18 cellular contexts compared by ENCODE assay signal in the genomic region with DNA sequence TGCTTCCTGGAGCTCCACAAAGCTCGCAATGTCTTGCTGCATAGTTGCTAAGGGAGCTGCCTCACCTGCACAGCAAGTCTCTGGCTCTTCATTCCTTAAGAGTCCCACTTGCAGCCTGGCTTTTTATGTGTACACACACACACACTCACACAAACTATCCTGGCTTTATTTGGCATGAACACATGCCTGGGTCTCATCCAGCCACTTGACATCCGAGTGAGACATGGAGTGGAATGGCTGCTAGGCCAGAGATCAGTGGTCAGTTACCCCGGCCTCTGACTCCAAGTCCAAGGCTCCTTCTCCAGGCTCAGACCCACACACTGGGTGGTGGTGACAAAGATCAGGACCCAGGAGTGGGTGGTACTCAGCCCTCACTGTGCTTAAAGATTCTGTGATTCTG. TPM values are rescaled to one million over a fixed set of nuclear protein-coding genes. Genes with fewer than 3 reads are reported as not detected.
DNase-seq lines count a peak whose midpoint lies in the region; ATAC-seq, FAIRE-seq and TF ChIP-seq lines count a peak whose summit lies in the region.
"Had no signal": no experiment of that assay in that cellular context is flagged by ENCODE, and none has a peak within 500 bp of the region (broad histone marks: within the 10 kb centered on the region; RNA-seq: fewer than 3 reads in every experiment).

No MANE protein-coding gene starts in this region.

- H3K79me2 ChIP-seq in HepG2 (ENCODE audit: insufficient read depth, low read length) (no peaks in the 10 kb centered on the region), OCI-LY7 (ENCODE audit: insufficient read depth, low read depth, low read length) (no peaks in the 10 kb centered on the region)

- H3K4me2 ChIP-seq in HepG2 (ENCODE audit: low read depth, low read length) (no peak overlapping the region), OCI-LY7 (ENCODE audit: low read length) (no peak overlapping the region)
- H3K4me2 ChIP-seq: A549, BLaER1 had no signal

- CTCF ChIA-PET in HepG2 (lab: Yijun Ruan, JAX; ENCODE audit: low intra/inter-chr PET ratio, low total read pairs) (no interaction called here), OCI-LY7 (lab: Charles Lee; ENCODE audit: unreplicated experiment) (no interaction called here)

- TF ChIP-seq CTCF in HepG2 (CRISPR knock-in tag; IDR thresholded peaks at IDR 0.05): no peak
- TF ChIP-seq CTCF in psoas muscle (IDR thresholded peaks at IDR 0.05): no peak
- no peak for TF ChIP-seq CTCF in OCI-LY7 (conservative IDR thresholded peaks at IDR 0.05; ENCODE audit: low read length)

- 100% methylated on average over 2 of the region's 3 CpGs for WGBS in HepG2 (ENCODE audit: low lambda C conversion rate)
- WGBS in psoas muscle, 3 donors: 47 to 77% (median 53%) methylated on average over 3 of the region's 3 CpGs

- in situ Hi-C loops in HepG2 (cut with HindIII; ENCODE audit: extremely low pct_ligation_motif_present, low pct_unique_long_range_greater_than_20kb): no loop called here

- TF ChIP-seq EP300 in HepG2 (IDR thresholded peaks at IDR 0.05; ENCODE audit: low read depth in 2 of 2, low read length in 2 of 2) (no peak), HepG2 (CRISPR knock-in tag; IDR thresholded peaks at IDR 0.05; ENCODE audit: borderline replicate concordance) (no peak)

- no peak overlapping the region for H3K27ac ChIP-seq in HepG2 (ENCODE audit: extremely low read length, insufficient read depth, low read length)
- H3K27ac ChIP-seq in psoas muscle: no peak overlapping the region
- no peak overlapping the region for H3K27ac ChIP-seq in OCI-LY7 (ENCODE audit: low read depth, low read length, poor library complexity, severe bottlenecking)
- H3K27ac ChIP-seq: 22Rv1, A549, BLaER1 had no signal

- intact Hi-C loops in Right ventricle myocardium inferior (cut with DNase I) (no loop called here), left cardiac atrium (cut with DNase I) (no loop called here), HepG2 (cut with micrococcal nuclease; ENCODE audit: unreplicated experiment) (no loop called here), psoas muscle (cut with DNase I) (loop anchor here in 1 of 2 donors (10.0 kb wide), 1 partner anchor 45 kb away; no protein-coding TSS in a partner anchor), OCI-LY7 (cut with micrococcal nuclease; ENCODE audit: unreplicated experiment) (no loop called here)

- no peaks in the 10 kb centered on the region for H3K9me2 ChIP-seq in OCI-LY7 (ENCODE audit: insufficient read depth, low read length)

- ATAC-seq in Right ventricle myocardium inferior (peak; percentile 34), left cardiac atrium (no peak), HepG2 (no peak), psoas muscle (peak in 3 of 4 donors; percentile 17 to 36 (median 29)), GM18870 (IDR thresholded peaks at IDR 0.05; ENCODE audit: unreplicated experiment) (no peak), HG03175 (IDR thresholded peaks at IDR 0.05; ENCODE audit: unreplicated experiment) (no peak)
- ATAC-seq: A549; CD8-positive, alpha-beta T cell; HCT116 had no signal

- H3K27me3 ChIP-seq in HepG2 (ENCODE audit: control insufficient read depth in 1 of 2, insufficient read depth in 2 of 2, low read length in 2 of 2): no peaks in the 10 kb centered on the region
- H3K27me3 ChIP-seq in psoas muscle (ENCODE audit: insufficient read depth in 3 of 3, low read length in 2 of 3): no peaks in the 10 kb centered on the region
- H3K27me3 ChIP-seq: BLaER1 had no signal

- H3K9me3 ChIP-seq in HepG2 (ENCODE audit: low read length): peaks cover 5% of the 10 kb centered on the region; the same call in 1 of the 2 replicates
- H3K9me3 ChIP-seq in psoas muscle: peaks cover 17% of the 10 kb centered on the region
- H3K9me3 ChIP-seq in OCI-LY7 (ENCODE audit: low read length): no peaks in the 10 kb centered on the region
- H3K9me3 ChIP-seq: A549 had no signal

- POLR2A ChIA-PET in HepG2 (lab: Yijun Ruan, JAX) (no interaction called here), OCI-LY7 (lab: Charles Lee) (no interaction called here)

- no peak for TF ChIP-seq POLR2A in HepG2 (IDR thresholded peaks at IDR 0.05; ENCODE audit: insufficient read depth in 1 of 2, low read depth in 2 of 2, low read length in 2 of 2)

- no peak overlapping the region for H3K4me3 ChIP-seq in HepG2 (replicated peaks in 1 of 3; ENCODE audit: insufficient read depth in 1 of 3, low read depth in 2 of 3, low read length in 3 of 3)
- no peak overlapping the region for H3K4me3 ChIP-seq in psoas muscle
- H3K4me3 ChIP-seq in OCI-LY7 (ENCODE audit: low read depth, low read length, poor library complexity, severe bottlenecking): no peak overlapping the region
- H3K4me3 ChIP-seq: A549, BLaER1 had no signal

- BruUV-seq in HepG2 (replicated peaks; lab: Mats Ljungman, UMichigan) (no TSS peak), OCI-LY7 (replicated peaks; lab: Mats Ljungman, UMichigan) (no TSS peak)

- no peak for FAIRE-seq in HepG2 (lab: Jason Lieb, UNC)
- FAIRE-seq: A549 had no signal

- H3K36me3 ChIP-seq in HepG2 (replicated peaks in 1 of 2; ENCODE audit: control insufficient read depth in 1 of 2, insufficient read depth in 2 of 2, low read length in 2 of 2) (peaks cover 13 to 36% of the 10 kb centered on the region in 2 experiments; a peak in 4 of 5 replicates), psoas muscle (ENCODE audit: insufficient read depth in 1 of 2, low read depth in 1 of 2) (peaks cover 0 to 47% of the 10 kb centered on the region in 2 donors), OCI-LY7 (ENCODE audit: insufficient read depth, low read length) (peaks cover 62% of the 10 kb centered on the region)

- H2AFZ ChIP-seq in HepG2 (ENCODE audit: low read length): no peak overlapping the region
- H2AFZ ChIP-seq in OCI-LY7 (ENCODE audit: low read length): no peak overlapping the region

- H4K20me1 ChIP-seq in HepG2 (ENCODE audit: insufficient read depth, low read length) (no peaks in the 10 kb centered on the region), OCI-LY7 (ENCODE audit: insufficient read depth, low read length) (no peaks in the 10 kb centered on the region)
- H4K20me1 ChIP-seq: BLaER1 had no signal

- no peak for DNase-seq in Right ventricle myocardium inferior (ENCODE audit: missing footprints)
- no peak for DNase-seq in left cardiac atrium
- no peak for DNase-seq in HepG2 (ENCODE audit: low spot score)
- DNase-seq in psoas muscle: no peak
- no peak for DNase-seq in OCI-LY7 (ENCODE audit: low spot score)
- DNase-seq: Calu3; CD8-positive, alpha-beta T cell; DMS79 treated with DMSO at 0.1 percent for 48 hours; GF-D8; GOT3; H7; HFFc6 had no signal

- no peaks in the 10 kb centered on the region for H3K4me1 ChIP-seq in HepG2 (ENCODE audit: insufficient read depth, low read length)
- no peaks in the 10 kb centered on the region for H3K4me1 ChIP-seq in psoas muscle
- no peaks in the 10 kb centered on the region for H3K4me1 ChIP-seq in OCI-LY7 (ENCODE audit: insufficient read depth, low read length, poor library complexity, severe bottlenecking)
- H3K4me1 ChIP-seq: A549, BLaER1 had no signal

- TF ChIP-seq RAD21 in HepG2 (CRISPR knock-in tag; IDR thresholded peaks at IDR 0.05): no peak

- no peak overlapping the region for H3K9ac ChIP-seq in HepG2 (ENCODE audit: insufficient read depth, low read depth, low read length)
- H3K9ac ChIP-seq: BLaER1 had no signal

TF ChIP-seq in HepG2, 621 proteins besides CTCF, POLR2A, EP300 and RAD21:
- TF ChIP-seq RBM22 (optimal IDR thresholded peaks at IDR 0.05; ENCODE audit: low read length) (peak; percentile 64), SMAD3 (CRISPR knock-in tag; IDR thresholded peaks at IDR 0.05) (no peak)

RNA-seq across cellular contexts. Expression of a gene that starts 37.9 kb away (rescaled TPM):
- 8.3 TPM for total RNA-seq in Right ventricle myocardium inferior
- 10 to 100 TPM; 16.0 to 20.5 TPM for total RNA-seq in left cardiac atrium
- total RNA-seq in HepG2 (2016; rRNA removed; fragmentation: Illumina TruSeq; extraction: Trizol): 7.1 and 8.1 TPM in 2 replicates
- 3.7 and 4.0 TPM in 2 replicates for total RNA-seq in HepG2 (2016; cell fraction: cytosol; rRNA removed; fragmentation: Illumina TruSeq; extraction: Trizol; ENCODE audit: low read depth)
- total RNA-seq in HepG2 (2016; cell fraction: insoluble cytoplasmic fraction; rRNA removed; fragmentation: Illumina TruSeq; extraction: Trizol): 6.0 and 8.1 TPM in 2 replicates
- total RNA-seq in HepG2 (2016; cell fraction: membrane; rRNA removed; fragmentation: Illumina TruSeq; extraction: Trizol): 3.6 and 3.8 TPM in 2 replicates
- total RNA-seq in HepG2 (2016; cell fraction: nucleus; rRNA removed; fragmentation: Illumina TruSeq; extraction: Trizol): 11.6 and 12.0 TPM in 2 replicates
- polyA plus RNA-seq in HepG2 (2011; rRNA removed): 10.9 and 13.5 TPM in 2 replicates
- polyA plus RNA-seq in HepG2 (2011; cell fraction: cytosol; rRNA removed): 7.2 and 8.1 TPM in 2 replicates
- polyA plus RNA-seq in HepG2 (2011; cell fraction: nucleus; rRNA removed): 25.5 and 30.8 TPM in 2 replicates
- 3.0 and 5.3 TPM in 2 replicates for polyA plus RNA-seq in HepG2 (2012)
- 0.87 and 1.2 TPM in 2 replicates for polyA plus RNA-seq in HepG2 (2016; cell fraction: cytosol; fragmentation: Illumina TruSeq; extraction: Trizol; ENCODE audit: low read depth)
- 4.8 and 5.4 TPM in 2 replicates for polyA plus RNA-seq in HepG2 (2016; cell fraction: insoluble cytoplasmic fraction; fragmentation: Illumina TruSeq; extraction: Trizol; ENCODE audit: low read depth)
- 1.8 and 2.4 TPM in 2 replicates for polyA plus RNA-seq in HepG2 (2016; cell fraction: membrane; fragmentation: Illumina TruSeq; extraction: Trizol; ENCODE audit: low read depth)
- polyA plus RNA-seq in HepG2 (2016; cell fraction: nucleus; fragmentation: Illumina TruSeq; extraction: Trizol; ENCODE audit: insufficient read depth, low read depth): 19.5 and 23.8 TPM in 2 replicates
- polyA minus RNA-seq in HepG2 (2011; rRNA and poly(A)+ RNA removed; ENCODE audit: low replicate concordance): 19.6 and 28.2 TPM in 2 replicates
- polyA minus RNA-seq in HepG2 (2011; cell fraction: cytosol; rRNA and poly(A)+ RNA removed): 4.6 and 8.8 TPM in 2 replicates
- 14.7 and 18.9 TPM in 2 replicates for polyA minus RNA-seq in HepG2 (2011; cell fraction: nucleus; rRNA and poly(A)+ RNA removed)
- 100 to 1,000 TPM in 3 of 4 donors, 10 to 100 TPM in 1; 92.6 to 253 (median 126) TPM for total RNA-seq in psoas muscle
- 10 to 100 TPM; 16.8 to 85.9 (median 78.5) TPM for polyA plus RNA-seq in psoas muscle
- 0.31 and 0.44 TPM in 2 replicates for total RNA-seq in OCI-LY7 (2014; rRNA removed; shearing (Covaris generic))
- 0.99 and 1.0 TPM in 2 replicates for total RNA-seq in OCI-LY7 (2022)

Comparison
In these comparisons a context has a peak if more than half of its experiments do, and no peak if none do; other contexts are left out.
1. ATAC-seq: peak in Right ventricle myocardium inferior (single experiment) and psoas muscle (3 of 4); none in left cardiac atrium (0 of 2), HepG2 (single experiment), GM18870 (single experiment) and HG03175 (single experiment).
2. RNA of a gene that starts 37.9 kb away (total RNA-seq): 92.6 to 253 TPM in psoas muscle; 16.0 to 20.5 TPM in left cardiac atrium, 8.3 TPM in Right ventricle myocardium inferior (single experiment), 3.6 to 12.0 TPM in HepG2 and 0.31 to 1.0 TPM in OCI-LY7; every median in the first group is over 4 times any median in the second.